ENCODE assay signal across 19 cellular contexts in genomic region chr12:125222876-125223275, GRCh38. TPM values are rescaled to one million over a fixed set of nuclear protein-coding genes. Genes with fewer than 3 reads are reported as not detected.
"Had no signal": no experiment of that assay in that cellular context is flagged by ENCODE, and none has a peak within 500 bp of the region (broad histone marks: within the 10 kb centered on the region; RNA-seq: fewer than 3 reads in every experiment).

No MANE protein-coding gene starts in this region.

- H3K36me3 ChIP-seq: cardiac muscle cell, heart right ventricle, left lung, stomach, thoracic aorta had no signal

- H3K27me3 ChIP-seq: cardiac muscle cell had no signal

- H3K4me3 ChIP-seq: cardiac muscle cell, heart right ventricle, left lung, psoas muscle, stomach, thoracic aorta had no signal

- H3K9me3 ChIP-seq: left lung, psoas muscle, stomach, thoracic aorta had no signal

- H3K4me1 ChIP-seq: heart right ventricle, left lung, psoas muscle had no signal

- DNase-seq: activated CD4-positive, alpha-beta T cell treated with anti-CD3 and anti-CD28 coated beads, Interleukin-2, amount 50 U/mL, for 1 hour; activated naive CD4-positive, alpha-beta T cell treated with anti-CD3 and anti-CD28 coated beads, Interleukin-2, amount 10 ng/mL, durations not matched to agents 7 days and 5 days; activated T-cell treated with anti-CD3 and anti-CD28 coated beads for 4 hours; effector CD4-positive, alpha-beta T cell; heart right ventricle; left lung; occipital lobe; psoas muscle; stimulated activated CD4-positive, alpha-beta T cell treated with anti-CD3 and anti-CD28 coated beads, Interleukin-2, amount 100 ng/mL, for 48 hours; stimulated activated CD8-positive, alpha-beta memory T cell treated with anti-CD3 and anti-CD28 coated beads, Interleukin-4, amount 100 ng/mL, for 48 hours; stomach had no signal

- ATAC-seq: activated T-helper 17 cell treated with anti-CD3 and anti-CD28 coated beads, Interleukin-2, amount 50 U/mL, for 72 hours; heart right ventricle; left lung; psoas muscle had no signal

- H3K27ac ChIP-seq: cardiac muscle cell, heart right ventricle, left lung, psoas muscle, stomach, thoracic aorta had no signal

- FAIRE-seq: colon, endothelial cell of umbilical vein, keratinocyte, urothelium cell line had no signal

RNA-seq across cellular contexts. Expression of gene TMEM132B, which starts 36.7 kb away (rescaled TPM):
- total RNA-seq: activated CD8-positive, alpha-beta memory T cell treated with anti-CD3 and anti-CD28 coated beads for 36 hours; activated T-helper 17 cell treated with anti-CD3 and anti-CD28 coated beads, Interleukin-2, amount 50 U/mL, for 72 hours had no signal
